In the genomic region with DNA sequence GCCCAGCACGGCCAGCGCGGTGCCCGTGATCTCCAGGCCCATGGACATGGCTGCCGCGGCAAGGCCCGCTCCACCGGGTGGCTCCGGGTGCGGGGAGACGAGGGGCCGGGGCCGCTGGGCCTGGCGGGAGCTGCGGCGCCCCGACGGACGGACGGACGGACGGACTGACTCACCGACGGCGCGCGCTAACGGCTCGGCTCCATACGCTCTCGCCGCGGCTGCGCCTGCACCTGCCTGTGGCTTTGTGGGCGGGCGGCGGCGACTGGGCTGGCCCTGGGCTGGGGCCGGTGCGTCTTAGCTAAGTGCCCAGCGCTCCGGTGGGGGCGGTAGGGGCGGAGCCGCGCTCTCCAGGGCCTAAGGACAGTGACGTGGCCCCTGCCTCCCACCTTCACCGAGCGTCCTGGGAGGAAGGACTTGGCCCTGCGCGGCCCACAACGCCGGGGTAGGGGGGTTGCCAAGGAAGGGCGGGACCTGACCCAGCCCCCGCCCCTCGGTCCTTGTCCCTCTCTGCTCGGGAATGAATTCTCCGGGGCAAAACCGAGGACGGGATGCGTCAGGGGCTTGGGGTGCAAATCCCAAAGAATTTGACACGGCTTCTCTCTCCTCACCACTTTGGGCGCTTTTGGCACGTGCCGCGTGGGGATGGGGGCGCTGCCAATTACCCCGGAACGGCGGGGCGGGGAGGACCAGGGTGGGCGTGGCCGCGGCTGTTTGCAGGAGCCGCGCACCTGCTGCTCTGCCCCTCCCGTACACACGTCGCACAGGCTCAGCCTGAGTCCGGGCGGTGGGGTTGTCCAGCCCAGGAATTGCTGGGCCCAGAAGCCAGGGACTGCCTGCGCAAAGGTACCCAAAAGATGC, we compare ENCODE assay signal across 1 cellular context.
TF ChIP-seq lines count a peak whose summit lies in the region.

A gene with protein sequence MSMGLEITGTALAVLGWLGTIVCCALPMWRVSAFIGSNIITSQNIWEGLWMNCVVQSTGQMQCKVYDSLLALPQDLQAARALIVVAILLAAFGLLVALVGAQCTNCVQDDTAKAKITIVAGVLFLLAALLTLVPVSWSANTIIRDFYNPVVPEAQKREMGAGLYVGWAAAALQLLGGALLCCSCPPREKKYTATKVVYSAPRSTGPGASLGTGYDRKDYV (minus strand): TSS at position 269 of the 858 bp plus-strand sequence. CDS start 221 bp downstream, at position 48.

TF ChIP-seq in HepG2, 621 proteins besides CTCF, POLR2A, EP300 and RAD21 (continued from another document and continues in another):
- TF ChIP-seq, protein P1, sequence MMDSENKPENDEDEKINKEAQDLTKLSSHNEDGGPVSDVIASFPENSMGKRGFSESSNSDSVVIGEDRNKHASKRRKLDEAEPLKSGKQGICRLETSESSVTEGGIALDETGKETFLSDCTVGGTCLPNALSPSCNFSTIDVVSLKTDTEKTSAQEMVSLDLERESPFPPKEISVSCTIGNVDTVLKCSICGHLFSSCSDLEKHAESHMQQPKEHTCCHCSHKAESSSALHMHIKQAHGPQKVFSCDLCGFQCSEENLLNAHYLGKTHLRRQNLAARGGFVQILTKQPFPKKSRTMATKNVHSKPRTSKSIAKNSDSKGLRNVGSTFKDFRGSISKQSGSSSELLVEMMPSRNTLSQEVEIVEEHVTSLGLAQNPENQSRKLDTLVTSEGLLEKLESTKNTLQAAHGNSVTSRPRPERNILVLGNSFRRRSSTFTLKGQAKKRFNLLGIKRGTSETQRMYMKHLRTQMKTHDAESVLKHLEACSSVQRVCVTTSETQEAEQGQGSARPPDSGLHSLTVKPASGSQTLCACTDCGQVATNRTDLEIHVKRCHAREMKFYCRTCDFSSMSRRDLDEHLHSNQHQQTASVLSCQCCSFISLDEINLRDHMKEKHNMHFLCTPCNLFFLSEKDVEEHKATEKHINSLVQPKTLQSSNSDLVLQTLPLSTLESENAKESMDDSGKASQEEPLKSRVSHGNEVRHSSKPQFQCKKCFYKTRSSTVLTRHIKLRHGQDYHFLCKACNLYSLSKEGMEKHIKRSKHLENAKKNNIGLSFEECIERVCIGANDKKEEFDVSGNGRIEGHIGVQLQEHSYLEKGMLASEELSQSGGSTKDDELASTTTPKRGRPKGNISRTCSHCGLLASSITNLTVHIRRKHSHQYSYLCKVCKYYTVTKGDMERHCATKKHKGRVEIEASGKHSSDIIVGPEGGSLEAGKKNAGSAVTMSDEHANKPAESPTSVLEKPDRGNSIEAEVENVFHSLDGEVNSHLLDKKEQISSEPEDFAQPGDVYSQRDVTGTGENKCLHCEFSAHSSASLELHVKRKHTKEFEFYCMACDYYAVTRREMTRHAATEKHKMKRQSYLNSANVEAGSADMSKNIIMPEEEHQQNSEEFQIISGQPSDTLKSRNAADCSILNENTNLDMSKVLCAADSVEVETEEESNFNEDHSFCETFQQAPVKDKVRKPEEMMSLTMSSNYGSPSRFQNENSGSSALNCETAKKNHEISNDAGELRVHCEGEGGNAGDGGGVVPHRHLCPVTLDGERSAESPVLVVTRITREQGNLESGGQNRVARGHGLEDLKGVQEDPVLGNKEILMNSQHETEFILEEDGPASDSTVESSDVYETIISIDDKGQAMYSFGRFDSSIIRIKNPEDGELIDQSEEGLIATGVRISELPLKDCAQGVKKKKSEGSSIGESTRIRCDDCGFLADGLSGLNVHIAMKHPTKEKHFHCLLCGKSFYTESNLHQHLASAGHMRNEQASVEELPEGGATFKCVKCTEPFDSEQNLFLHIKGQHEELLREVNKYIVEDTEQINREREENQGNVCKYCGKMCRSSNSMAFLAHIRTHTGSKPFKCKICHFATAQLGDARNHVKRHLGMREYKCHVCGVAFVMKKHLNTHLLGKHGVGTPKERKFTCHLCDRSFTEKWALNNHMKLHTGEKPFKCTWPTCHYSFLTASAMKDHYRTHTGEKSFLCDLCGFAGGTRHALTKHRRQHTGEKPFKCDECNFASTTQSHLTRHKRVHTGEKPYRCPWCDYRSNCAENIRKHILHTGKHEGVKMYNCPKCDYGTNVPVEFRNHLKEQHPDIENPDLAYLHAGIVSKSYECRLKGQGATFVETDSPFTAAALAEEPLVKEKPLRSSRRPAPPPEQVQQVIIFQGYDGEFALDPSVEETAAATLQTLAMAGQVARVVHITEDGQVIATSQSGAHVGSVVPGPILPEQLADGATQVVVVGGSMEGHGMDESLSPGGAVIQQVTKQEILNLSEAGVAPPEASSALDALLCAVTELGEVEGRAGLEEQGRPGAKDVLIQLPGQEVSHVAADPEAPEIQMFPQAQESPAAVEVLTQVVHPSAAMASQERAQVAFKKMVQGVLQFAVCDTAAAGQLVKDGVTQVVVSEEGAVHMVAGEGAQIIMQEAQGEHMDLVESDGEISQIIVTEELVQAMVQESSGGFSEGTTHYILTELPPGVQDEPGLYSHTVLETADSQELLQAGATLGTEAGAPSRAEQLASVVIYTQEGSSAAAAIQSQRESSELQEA (CRISPR knock-in tag; IDR thresholded peaks at IDR 0.05; ENCODE audit: not compliant biosample characterization), result no peak
- TF ChIP-seq ZBTB33 (CRISPR knock-in tag; IDR thresholded peaks at IDR 0.05) (no peak), HBP1 (CRISPR knock-in tag; IDR thresholded peaks at IDR 0.05; ENCODE audit: low read depth) (no peak), BHLHE40 (IDR thresholded peaks at IDR 0.05; ENCODE audit: low read length) (peak; percentile 36; the same call in 1 of the 2 replicates), RAD51 (IDR thresholded peaks at IDR 0.05; ENCODE audit: borderline replicate concordance) (no peak), ZNF558 (CRISPR knock-in tag; IDR thresholded peaks at IDR 0.05; ENCODE audit: borderline replicate concordance) (no peak), ZNF317 (CRISPR knock-in tag; IDR thresholded peaks at IDR 0.05) (no peak), ZNF557 (CRISPR knock-in tag; IDR thresholded peaks at IDR 0.05) (no peak), SP1 (IDR thresholded peaks at IDR 0.05) (no peak), SP1 (CRISPR knock-in tag; IDR thresholded peaks at IDR 0.05) (no peak), XBP1 (CRISPR knock-in tag; IDR thresholded peaks at IDR 0.05) (no peak), ZNF800 (CRISPR knock-in tag; IDR thresholded peaks at IDR 0.05) (0 out of 2 replicates have a peak, but pooled peaks have one; percentile 25), ZNF350 (CRISPR knock-in tag; IDR thresholded peaks at IDR 0.05; ENCODE audit: borderline replicate concordance, low read depth) (no peak), PATZ1 (CRISPR knock-in tag; IDR thresholded peaks at IDR 0.05) (peak; percentile 41; the same call in 1 of the 2 replicates), TIGD3 (CRISPR knock-in tag; IDR thresholded peaks at IDR 0.05; ENCODE audit: borderline replicate concordance) (no peak), RFX1 (IDR thresholded peaks at IDR 0.05) (no peak), ZNF501 (CRISPR knock-in tag; IDR thresholded peaks at IDR 0.05) (peak; percentile 46; the same call in 1 of the 2 replicates), RXRB (CRISPR knock-in tag; IDR thresholded peaks at IDR 0.05; ENCODE audit: borderline replicate concordance) (no peak)
- TF ChIP-seq, protein P2, sequence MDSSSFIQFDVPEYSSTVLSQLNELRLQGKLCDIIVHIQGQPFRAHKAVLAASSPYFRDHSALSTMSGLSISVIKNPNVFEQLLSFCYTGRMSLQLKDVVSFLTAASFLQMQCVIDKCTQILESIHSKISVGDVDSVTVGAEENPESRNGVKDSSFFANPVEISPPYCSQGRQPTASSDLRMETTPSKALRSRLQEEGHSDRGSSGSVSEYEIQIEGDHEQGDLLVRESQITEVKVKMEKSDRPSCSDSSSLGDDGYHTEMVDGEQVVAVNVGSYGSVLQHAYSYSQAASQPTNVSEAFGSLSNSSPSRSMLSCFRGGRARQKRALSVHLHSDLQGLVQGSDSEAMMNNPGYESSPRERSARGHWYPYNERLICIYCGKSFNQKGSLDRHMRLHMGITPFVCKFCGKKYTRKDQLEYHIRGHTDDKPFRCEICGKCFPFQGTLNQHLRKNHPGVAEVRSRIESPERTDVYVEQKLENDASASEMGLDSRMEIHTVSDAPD (CRISPR knock-in tag; IDR thresholded peaks at IDR 0.05), result no peak
- TF ChIP-seq, protein P3, sequence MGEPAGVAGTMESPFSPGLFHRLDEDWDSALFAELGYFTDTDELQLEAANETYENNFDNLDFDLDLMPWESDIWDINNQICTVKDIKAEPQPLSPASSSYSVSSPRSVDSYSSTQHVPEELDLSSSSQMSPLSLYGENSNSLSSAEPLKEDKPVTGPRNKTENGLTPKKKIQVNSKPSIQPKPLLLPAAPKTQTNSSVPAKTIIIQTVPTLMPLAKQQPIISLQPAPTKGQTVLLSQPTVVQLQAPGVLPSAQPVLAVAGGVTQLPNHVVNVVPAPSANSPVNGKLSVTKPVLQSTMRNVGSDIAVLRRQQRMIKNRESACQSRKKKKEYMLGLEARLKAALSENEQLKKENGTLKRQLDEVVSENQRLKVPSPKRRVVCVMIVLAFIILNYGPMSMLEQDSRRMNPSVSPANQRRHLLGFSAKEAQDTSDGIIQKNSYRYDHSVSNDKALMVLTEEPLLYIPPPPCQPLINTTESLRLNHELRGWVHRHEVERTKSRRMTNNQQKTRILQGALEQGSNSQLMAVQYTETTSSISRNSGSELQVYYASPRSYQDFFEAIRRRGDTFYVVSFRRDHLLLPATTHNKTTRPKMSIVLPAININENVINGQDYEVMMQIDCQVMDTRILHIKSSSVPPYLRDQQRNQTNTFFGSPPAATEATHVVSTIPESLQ (CRISPR knock-in tag; conservative IDR thresholded peaks at IDR 0.05), result no peak
